Comparison of ENCODE assay signal across 8 cellular contexts in genomic region chrX:84339507-84340364, GRCh38.
DNase-seq lines count a peak whose midpoint lies in the region; ATAC-seq and TF ChIP-seq lines count a peak whose summit lies in the region.

No MANE protein-coding gene starts in this region.

- H3K9me3 Mint-ChIP-seq in activated naive CD8-positive, alpha-beta T cell treated with anti-CD3 and anti-CD28 coated beads for 36 hours = no peaks in the 10 kb centered on the region

- H3K36me3 Mint-ChIP-seq in activated naive CD8-positive, alpha-beta T cell treated with anti-CD3 and anti-CD28 coated beads for 36 hours = no peaks in the 10 kb centered on the region

- H3K4me3 Mint-ChIP-seq in activated naive CD8-positive, alpha-beta T cell treated with anti-CD3 and anti-CD28 coated beads for 36 hours = no peak overlapping the region

- H3K36me3 ChIP-seq in BE2C = no peaks in the 10 kb centered on the region
- no peaks in the 10 kb centered on the region for H3K36me3 ChIP-seq in SK-N-MC (ENCODE audit: insufficient read depth, low read length)

- H3K4me1 ChIP-seq in BE2C = no peaks in the 10 kb centered on the region

- H3K27me3 Mint-ChIP-seq in activated naive CD8-positive, alpha-beta T cell treated with anti-CD3 and anti-CD28 coated beads for 36 hours = no peaks in the 10 kb centered on the region

- H3K27ac Mint-ChIP-seq in activated naive CD8-positive, alpha-beta T cell treated with anti-CD3 and anti-CD28 coated beads for 36 hours = no peak overlapping the region

- no peak overlapping the region for H3K9ac ChIP-seq in SK-N-MC (ENCODE audit: insufficient read length)

- peak; percentile 55 for TF ChIP-seq CTCF in BE2C (IDR thresholded peaks at IDR 0.05; ENCODE audit: low read depth, low read length)

- H3K27me3 ChIP-seq in BE2C = no peaks in the 10 kb centered on the region

- H3K4me3 ChIP-seq in BE2C (ENCODE audit: low read depth, low read length) (no peak overlapping the region), SK-N-MC (no peak overlapping the region)

- no peaks in the 10 kb centered on the region for H3K9me3 ChIP-seq in BE2C
- H3K9me3 ChIP-seq in SK-N-MC (ENCODE audit: low read depth, low read length) = no peaks in the 10 kb centered on the region

- H3K4me1 Mint-ChIP-seq in activated naive CD8-positive, alpha-beta T cell treated with anti-CD3 and anti-CD28 coated beads for 36 hours = no peaks in the 10 kb centered on the region

- DNase-seq in BE2C (peak; percentile 6), SK-N-MC (ENCODE audit: low read depth, low spot score) (peak; percentile 3), iPS-NIHi7 (ENCODE audit: extremely low spot score) (peak; percentile 27)
- DNase-seq in activated CD4-positive, alpha-beta T cell treated with anti-CD3 and anti-CD28 coated beads, Interleukin-2, amount 50 U/mL, for 4 hours = no peak
- no peak for DNase-seq in activated naive CD8-positive, alpha-beta T cell treated with anti-CD3 and anti-CD28 coated beads for 36 hours

- ATAC-seq in GM19328 (IDR thresholded peaks at IDR 0.05; ENCODE audit: unreplicated experiment) (peak; percentile 85), HG03558 (IDR thresholded peaks at IDR 0.05; ENCODE audit: extremely low read depth, unreplicated experiment) (peak; percentile 65), esophagus mucosa (no peak)

- no peak overlapping the region for H3K27ac ChIP-seq in SK-N-MC

Comparison
In these comparisons a context has a peak if more than half of its experiments do, and no peak if none do; other contexts are left out.
1. DNase-seq: peak in BE2C (single experiment), SK-N-MC (single experiment) and iPS-NIHi7 (single experiment); none in activated CD4-positive, alpha-beta T cell treated with anti-CD3 and anti-CD28 coated beads, Interleukin-2, amount 50 U/mL, for 4 hours (0 of 2) and activated naive CD8-positive, alpha-beta T cell treated with anti-CD3 and anti-CD28 coated beads for 36 hours (single experiment).